Comparison of ENCODE assay signal across 1 cellular context in genomic region chr12:122123761-122124145, GRCh38.
TF ChIP-seq lines count a peak whose summit lies in the region.

No MANE protein-coding gene starts in this region.

TF ChIP-seq in K562, 482 proteins besides CTCF, POLR2A, EP300 and RAD21:
- no peak for TF ChIP-seq ZZZ3 (IDR thresholded peaks at IDR 0.05)
- no peak for TF ChIP-seq PYGO2 (tag; IDR thresholded peaks at IDR 0.05)
- no peak for TF ChIP-seq NR2C2 (CRISPR knock-in tag; IDR thresholded peaks at IDR 0.05)
- no peak for TF ChIP-seq NR2C2 (tag; IDR thresholded peaks at IDR 0.05)
- TF ChIP-seq TRIM28 (IDR thresholded peaks at IDR 0.05) = no peak
- 0 out of 2 replicates have a peak, but pooled peaks have one; percentile 16 for TF ChIP-seq SUPT5H (IDR thresholded peaks at IDR 0.05)
